ENCODE assay signal across 4 cellular contexts in genomic region chr5:179399327-179399726, GRCh38. TPM values are rescaled to one million over a fixed set of nuclear protein-coding genes. Genes with fewer than 3 reads are reported as not detected.
"Had no signal": no experiment of that assay in that cellular context is flagged by ENCODE, and none has a peak within 500 bp of the region (broad histone marks: within the 10 kb centered on the region; RNA-seq: fewer than 3 reads in every experiment).

No MANE protein-coding gene starts in this region.

RNA-seq across cellular contexts. Expression of gene ADAMTS2, which starts 54.1 kb away (rescaled TPM):
- total RNA-seq: naive thymus-derived CD4-positive, alpha-beta T cell; naive thymus-derived CD8-positive, alpha-beta T cell; natural killer cell treated with Interleukin-12 subunit alpha and Interleukin-12 subunit beta and Interleukin-15 and Interleukin-18, amount 100 ng/mL, for 72 hours; pulmonary artery endothelial cell had no signal
- polyA plus RNA-seq: naive thymus-derived CD4-positive, alpha-beta T cell had no signal
